ENCODE assay signal across 8 cellular contexts in the genomic region with DNA sequence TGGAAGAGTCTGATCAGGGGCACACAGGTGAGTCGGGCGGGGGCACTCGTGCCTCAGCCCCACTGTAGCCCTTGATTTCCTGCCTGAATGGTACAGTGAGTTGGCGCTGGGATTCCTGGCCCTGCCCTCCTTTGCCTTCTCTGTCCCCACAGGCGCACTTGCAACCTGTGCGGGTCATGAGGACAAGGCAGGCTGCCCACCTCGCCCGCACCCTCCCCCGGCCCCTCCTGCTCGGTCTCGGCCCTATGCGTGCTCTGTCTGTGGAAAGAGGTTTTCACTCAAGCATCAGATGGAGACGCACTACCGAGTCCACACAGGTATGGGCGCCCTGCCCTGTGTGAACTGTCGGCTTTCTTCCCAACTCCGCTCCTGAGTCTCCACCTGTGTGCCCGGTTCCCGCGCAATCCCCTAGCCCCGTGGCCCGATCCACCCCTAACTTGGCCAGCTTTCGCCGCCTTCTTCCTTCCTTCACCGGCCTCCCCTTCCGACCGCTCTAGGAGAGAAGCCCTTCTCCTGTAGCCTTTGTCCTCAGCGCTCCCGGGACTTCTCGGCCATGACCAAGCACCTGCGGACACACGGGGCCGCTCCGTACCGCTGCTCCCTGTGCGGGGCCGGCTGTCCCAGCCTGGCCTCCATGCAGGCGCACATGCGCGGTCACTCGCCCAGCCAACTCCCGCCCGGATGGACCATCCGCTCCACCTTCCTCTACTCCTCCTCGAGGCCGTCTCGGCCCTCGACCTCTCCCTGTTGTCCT. TPM values are rescaled to one million over a fixed set of nuclear protein-coding genes. Genes with fewer than 3 reads are reported as not detected.
DNase-seq lines count a peak whose midpoint lies in the region; ATAC-seq and TF ChIP-seq lines count a peak whose summit lies in the region.

No MANE protein-coding gene starts in this region.

- no peaks in the 10 kb centered on the region for H3K27me3 ChIP-seq in suprapubic skin

- H3K4me3 ChIP-seq in cardiac fibroblast (replicated peaks in 1 of 2; ENCODE audit: low read depth in 2 of 2, low read length in 2 of 2), result peak overlapping the region; percentile 60 to 90
- peak overlapping the region; percentile 89 for H3K4me3 ChIP-seq in suprapubic skin

- no peak for TF ChIP-seq EP300 in suprapubic skin (IDR thresholded peaks at IDR 0.05)

- peaks cover 10% of the 10 kb centered on the region for H3K36me3 ChIP-seq in suprapubic skin

- peaks cover 50% of the 10 kb centered on the region for H3K4me1 Mint-ChIP-seq in stimulated activated naive CD8-positive, alpha-beta T cell treated with anti-CD3 and anti-CD28 coated beads, Interleukin-15, Interleukin-2, amounts not matched to agents 100 ng/mL and 50 ng/mL, for 24 hours (ENCODE audit: low read depth)

- no peak for TF ChIP-seq CTCF in cardiac fibroblast (IDR thresholded peaks at IDR 0.05; ENCODE audit: low read depth, low read length)
- TF ChIP-seq CTCF in suprapubic skin (IDR thresholded peaks at IDR 0.05), result no peak

- H3K4me1 ChIP-seq in suprapubic skin, result peaks cover 34% of the 10 kb centered on the region

- WGBS in suprapubic skin, result 1% methylated on average over 31 of the region's 48 CpGs

- peaks cover 59% of the 10 kb centered on the region for H3K36me3 Mint-ChIP-seq in stimulated activated naive CD8-positive, alpha-beta T cell treated with anti-CD3 and anti-CD28 coated beads, Interleukin-15, Interleukin-2, amounts not matched to agents 100 ng/mL and 50 ng/mL, for 24 hours (ENCODE audit: low read depth)

- no peaks in the 10 kb centered on the region for H3K27me3 Mint-ChIP-seq in stimulated activated naive CD8-positive, alpha-beta T cell treated with anti-CD3 and anti-CD28 coated beads, Interleukin-15, Interleukin-2, amounts not matched to agents 100 ng/mL and 50 ng/mL, for 24 hours

- no peaks in the 10 kb centered on the region for H3K9me3 ChIP-seq in suprapubic skin

- H3K4me3 Mint-ChIP-seq in stimulated activated naive CD8-positive, alpha-beta T cell treated with anti-CD3 and anti-CD28 coated beads, Interleukin-15, Interleukin-2, amounts not matched to agents 100 ng/mL and 50 ng/mL, for 24 hours, result peak overlapping the region; percentile 92

- no peak for TF ChIP-seq POLR2A in suprapubic skin (IDR thresholded peaks at IDR 0.05)

- peak overlapping the region; percentile 91 for H3K27ac ChIP-seq in suprapubic skin

- no peak for ATAC-seq in stimulated activated naive CD8-positive, alpha-beta T cell treated with anti-CD3 and anti-CD28 coated beads, Interleukin-15, Interleukin-2, amounts not matched to agents 100 U/mL and 50 U/mL, for 24 hours
- peak; percentile 50 for ATAC-seq in left lobe of liver

- H3K9me3 Mint-ChIP-seq in stimulated activated naive CD8-positive, alpha-beta T cell treated with anti-CD3 and anti-CD28 coated beads, Interleukin-15, Interleukin-2, amounts not matched to agents 100 ng/mL and 50 ng/mL, for 24 hours, result no peaks in the 10 kb centered on the region

- H3K27ac Mint-ChIP-seq in stimulated activated naive CD8-positive, alpha-beta T cell treated with anti-CD3 and anti-CD28 coated beads, Interleukin-15, Interleukin-2, amounts not matched to agents 100 ng/mL and 50 ng/mL, for 24 hours, result peak overlapping the region; percentile 99

- no peak for DNase-seq in stimulated activated naive CD8-positive, alpha-beta T cell treated with anti-CD3 and anti-CD28 coated beads, Interleukin-15, Interleukin-2, amounts not matched to agents 100 U/mL and 50 U/mL, for 24 hours
- DNase-seq in NCI-H748 treated with DMSO at 0.1 percent for 48 hours (lab: John Stamatoyannopoulos, UW) (peak; percentile 35), cardiac fibroblast (ENCODE audit: low read depth in 2 of 2) (no peak), left lobe of liver (ENCODE audit: low spot score) (peak; percentile 80), suprapubic skin (ENCODE audit: low spot score in 2 of 2) (peak in 1 of 2 donors; percentile 81), NCI-H774 (lab: John Stamatoyannopoulos, UW) (no peak), UCSD-AML1 (lab: John Stamatoyannopoulos, UW; ENCODE audit: unreplicated experiment) (no peak)

RNA-seq across cellular contexts. Expression of a gene that starts 1.6 kb away (rescaled TPM):
- total RNA-seq in left lobe of liver (23.0 TPM), suprapubic skin (10 to 100 TPM; 31.2 to 66.8 (median 45.2) TPM)

RNA-seq across cellular contexts. Expression of a gene that starts 11.8 kb away (rescaled TPM):
- 0.10 TPM for total RNA-seq in left lobe of liver
- total RNA-seq in suprapubic skin, result not detected

RNA-seq across cellular contexts. Expression of a gene that starts 26.1 kb away (rescaled TPM):
- total RNA-seq in left lobe of liver, result 30.8 TPM
- 1 to 10 TPM; 3.3 to 8.5 (median 6.9) TPM for total RNA-seq in suprapubic skin

RNA-seq across cellular contexts. Expression of a gene that starts 29.1 kb away (rescaled TPM):
- total RNA-seq in left lobe of liver, result 15.1 TPM
- 10 to 100 TPM; 18.8 to 45.5 (median 21.9) TPM for total RNA-seq in suprapubic skin

RNA-seq across cellular contexts. Expression of a gene that starts 29.3 kb away (rescaled TPM):
- total RNA-seq in left lobe of liver, result 31.7 TPM
- 10 to 100 TPM; 27.1 to 57.2 (median 42.4) TPM for total RNA-seq in suprapubic skin

Comparison
In these comparisons a context has a peak if more than half of its experiments do, and no peak if none do; other contexts are left out.
1. DNase-seq: peak in NCI-H748 treated with DMSO at 0.1 percent for 48 hours (single experiment) and left lobe of liver (single experiment); none in stimulated activated naive CD8-positive, alpha-beta T cell treated with anti-CD3 and anti-CD28 coated beads, Interleukin-15, Interleukin-2, amounts not matched to agents 100 U/mL and 50 U/mL, for 24 hours (single experiment), cardiac fibroblast (0 of 2), NCI-H774 (single experiment) and UCSD-AML1 (single experiment).